8 cellular contexts compared by ENCODE assay signal in genomic region chr2:128317898-128318225, GRCh38. TPM values are rescaled to one million over a fixed set of nuclear protein-coding genes. Genes with fewer than 3 reads are reported as not detected.
DNase-seq lines count a peak whose midpoint lies in the region; ATAC-seq and TF ChIP-seq lines count a peak whose summit lies in the region.
"Not testable (repeated sequence)": the region's sequence is repeated elsewhere in the genome, so short reads cannot be mapped to it uniquely, and the experiment has no call there.

No MANE protein-coding gene starts in this region.

- ATAC-seq in activated CD8-positive, alpha-beta T cell treated with anti-CD3 and anti-CD28 coated beads for 36 hours = peak; percentile 17
- not testable (repeated sequence) for ATAC-seq in naive thymus-derived CD4-positive, alpha-beta T cell

- H3K9me3 Mint-ChIP-seq in CD14-positive monocyte; activated CD8-positive, alpha-beta T cell treated with anti-CD3 and anti-CD28 coated beads for 36 hours; naive thymus-derived CD4-positive, alpha-beta T cell; stimulated activated naive CD8-positive, alpha-beta T cell treated with anti-CD3 and anti-CD28 coated beads, Interleukin-15, Interleukin-2, amounts not matched to agents 100 ng/mL and 50 ng/mL, for 24 hours: not testable (repeated sequence)

- not testable (repeated sequence) for TF ChIP-seq CTCF in CD14-positive monocyte (IDR thresholded peaks at IDR 0.05); activated CD8-positive, alpha-beta T cell treated with anti-CD3 and anti-CD28 coated beads for 36 hours (IDR thresholded peaks at IDR 0.05); colonic mucosa (IDR thresholded peaks at IDR 0.05); hepatocyte (IDR thresholded peaks at IDR 0.05; ENCODE audit: poor library complexity)

- peaks cover 16 to 19% of the 10 kb centered on the region in 2 donors for H3K36me3 Mint-ChIP-seq in CD14-positive monocyte
- not testable (repeated sequence) for H3K36me3 Mint-ChIP-seq in activated CD8-positive, alpha-beta T cell treated with anti-CD3 and anti-CD28 coated beads for 36 hours (ENCODE audit: low read depth); naive thymus-derived CD4-positive, alpha-beta T cell; stimulated activated naive CD8-positive, alpha-beta T cell treated with anti-CD3 and anti-CD28 coated beads, Interleukin-15, Interleukin-2, amounts not matched to agents 100 ng/mL and 50 ng/mL, for 24 hours (ENCODE audit: low read depth)

- not testable (repeated sequence) for H3F3A ChIP-seq in GM23248 (ENCODE audit: insufficient read depth)

- WGBS in GM23248 (ENCODE audit: low coverage in 1 of 2, low lambda C conversion rate in 2 of 2, missing lambda C conversion rate in 2 of 2), 2 experiments = 1 to 2% methylated on average over 12 to 31 of the region's 40 CpGs
- 0% methylated on average over 7 of the region's 40 CpGs for WGBS in hepatocyte (ENCODE audit: low lambda C conversion rate, missing lambda C conversion rate)

- H2AFZ ChIP-seq in GM23248, hepatocyte: not testable (repeated sequence)

- H3K36me3 ChIP-seq in GM23248 (ENCODE audit: low read depth); colonic mucosa; hepatocyte (replicated peaks; ENCODE audit: insufficient read depth, low read depth); naive thymus-derived CD4-positive, alpha-beta T cell (ENCODE audit: control insufficient read depth in 2 of 3, insufficient read depth in 3 of 3, low read length in 3 of 3): not testable (repeated sequence)
- peaks cover 48% of the 10 kb centered on the region for H3K36me3 ChIP-seq in KOPT-K1 (ENCODE audit: insufficient read depth, low read length)

- H3K9me2 ChIP-seq in GM23248 (ENCODE audit: insufficient read depth); hepatocyte (replicated peaks; ENCODE audit: insufficient read depth): not testable (repeated sequence)

- not testable (repeated sequence) for H3K27me3 ChIP-seq in GM23248 (replicated peaks; ENCODE audit: insufficient read depth); colonic mucosa; hepatocyte; naive thymus-derived CD4-positive, alpha-beta T cell (ENCODE audit: control insufficient read depth in 2 of 2, insufficient read depth in 2 of 2, low read length in 2 of 2)

- not testable (repeated sequence) for H4K20me1 ChIP-seq in GM23248 (ENCODE audit: insufficient read depth)
- H4K20me1 ChIP-seq in hepatocyte (ENCODE audit: insufficient read depth, poor library complexity, severe bottlenecking) = peaks cover 50% of the 10 kb centered on the region

- not testable (repeated sequence) for H3K9me3 ChIP-seq in GM23248 (ENCODE audit: low read depth); KOPT-K1 (ENCODE audit: insufficient read depth, low read length, poor library complexity, severe bottlenecking); colonic mucosa; hepatocyte (ENCODE audit: low read depth); naive thymus-derived CD4-positive, alpha-beta T cell (ENCODE audit: control insufficient read depth in 2 of 3, low read length in 3 of 3)

- H3K4me1 Mint-ChIP-seq in CD14-positive monocyte = peaks cover 54% of the 10 kb centered on the region
- H3K4me1 Mint-ChIP-seq in activated CD8-positive, alpha-beta T cell treated with anti-CD3 and anti-CD28 coated beads for 36 hours (ENCODE audit: low read depth) = peaks cover 41% of the 10 kb centered on the region
- peaks cover 31 to 57% (median 50%) of the 10 kb centered on the region in 7 donors for H3K4me1 Mint-ChIP-seq in naive thymus-derived CD4-positive, alpha-beta T cell
- H3K4me1 Mint-ChIP-seq in stimulated activated naive CD8-positive, alpha-beta T cell treated with anti-CD3 and anti-CD28 coated beads, Interleukin-15, Interleukin-2, amounts not matched to agents 100 ng/mL and 50 ng/mL, for 24 hours (ENCODE audit: low read depth) = peaks cover 49% of the 10 kb centered on the region

- H3K27me3 Mint-ChIP-seq in CD14-positive monocyte (ENCODE audit: low read depth in 3 of 3) = peaks cover 7 to 42% (median 13%) of the 10 kb centered on the region in 3 donors
- not testable (repeated sequence) for H3K27me3 Mint-ChIP-seq in activated CD8-positive, alpha-beta T cell treated with anti-CD3 and anti-CD28 coated beads for 36 hours; stimulated activated naive CD8-positive, alpha-beta T cell treated with anti-CD3 and anti-CD28 coated beads, Interleukin-15, Interleukin-2, amounts not matched to agents 100 ng/mL and 50 ng/mL, for 24 hours
- H3K27me3 Mint-ChIP-seq in naive thymus-derived CD4-positive, alpha-beta T cell = peaks cover 0 to 19% (median 0%) of the 10 kb centered on the region in 5 donors

- H3K79me2 ChIP-seq in GM23248 (ENCODE audit: insufficient read depth) (peaks cover 50% of the 10 kb centered on the region), hepatocyte (peaks cover 50% of the 10 kb centered on the region)

- intact Hi-C loops in CD14-positive monocyte (cut with micrococcal nuclease) = loop anchor here in 1 of 2 donors (10.0 kb wide), 3 partner anchors 143 to 437 kb away; no protein-coding TSS in a partner anchor
- intact Hi-C loops in activated CD8-positive, alpha-beta T cell treated with anti-CD3 and anti-CD28 coated beads for 36 hours (cut with micrococcal nuclease); colonic mucosa (cut with DNase I): not testable (repeated sequence)
- intact Hi-C loops in naive thymus-derived CD4-positive, alpha-beta T cell (cut with micrococcal nuclease) = loop anchor here (2.0 to 10.0 kb wide), 5 partner anchors 85 to 616 kb away; partner anchors contain the start of genes SFT2D3 (in 1 of the 2) and UGGT1 (in 1 of the 2)

- peak overlapping the region; percentile 95 for H3K4me2 ChIP-seq in GM23248 (ENCODE audit: unreplicated experiment)
- peak overlapping the region; percentile 99 for H3K4me2 ChIP-seq in hepatocyte

- H3K4me3 ChIP-seq in GM23248 (peak overlapping the region; percentile 97), colonic mucosa (peak overlapping the region; percentile 75), hepatocyte (peak overlapping the region; percentile 87)
- H3K4me3 ChIP-seq in naive thymus-derived CD4-positive, alpha-beta T cell (ENCODE audit: low read length) = peak overlapping the region; percentile 63

- H3K27ac ChIP-seq in GM23248; colonic mucosa; hepatocyte; naive thymus-derived CD4-positive, alpha-beta T cell (ENCODE audit: low read depth, low read length): not testable (repeated sequence)
- H3K27ac ChIP-seq in KOPT-K1 (ENCODE audit: low read depth, low read length, poor library complexity, severe bottlenecking) = peak overlapping the region; percentile 78

- peak overlapping the region; percentile 87 to 94 for H3K4me3 Mint-ChIP-seq in CD14-positive monocyte
- H3K4me3 Mint-ChIP-seq in activated CD8-positive, alpha-beta T cell treated with anti-CD3 and anti-CD28 coated beads for 36 hours = peak overlapping the region; percentile 84
- H3K4me3 Mint-ChIP-seq in naive thymus-derived CD4-positive, alpha-beta T cell = peak overlapping the region; percentile 83 to 92 (median 88)
- peak overlapping the region; percentile 86 for H3K4me3 Mint-ChIP-seq in stimulated activated naive CD8-positive, alpha-beta T cell treated with anti-CD3 and anti-CD28 coated beads, Interleukin-15, Interleukin-2, amounts not matched to agents 100 ng/mL and 50 ng/mL, for 24 hours

- H3K27ac Mint-ChIP-seq in CD14-positive monocyte = peak overlapping the region in 1 of 7 donors; percentile 61
- H3K27ac Mint-ChIP-seq in activated CD8-positive, alpha-beta T cell treated with anti-CD3 and anti-CD28 coated beads for 36 hours; stimulated activated naive CD8-positive, alpha-beta T cell treated with anti-CD3 and anti-CD28 coated beads, Interleukin-15, Interleukin-2, amounts not matched to agents 100 ng/mL and 50 ng/mL, for 24 hours: not testable (repeated sequence)
- peak overlapping the region in 1 of 9 donors; percentile 8 for H3K27ac Mint-ChIP-seq in naive thymus-derived CD4-positive, alpha-beta T cell

- not testable (repeated sequence) for H3K4me1 ChIP-seq in GM23248 (ENCODE audit: insufficient read depth); colonic mucosa
- H3K4me1 ChIP-seq in hepatocyte (ENCODE audit: insufficient read depth) = peaks cover 40% of the 10 kb centered on the region
- H3K4me1 ChIP-seq in naive thymus-derived CD4-positive, alpha-beta T cell (ENCODE audit: control insufficient read depth in 2 of 2, insufficient read depth in 2 of 2, low read length in 2 of 2) = peaks cover 15 to 30% of the 10 kb centered on the region in 2 donors

- POLR2A ChIA-PET in activated CD8-positive, alpha-beta T cell treated with anti-CD3 and anti-CD28 coated beads for 36 hours (lab: Charles Lee); naive thymus-derived CD4-positive, alpha-beta T cell (lab: Charles Lee): not testable (repeated sequence)

- CTCF ChIA-PET in activated CD8-positive, alpha-beta T cell treated with anti-CD3 and anti-CD28 coated beads for 36 hours (lab: Charles Lee) = interaction anchor here (1.0 to 2.3 kb wide), 2 partner anchors 17 to 84 kb away, joined by 3 to 7 read pairs; no protein-coding TSS in a partner anchor
- CTCF ChIA-PET in naive thymus-derived CD4-positive, alpha-beta T cell (lab: Charles Lee) = not testable (repeated sequence)

- DNase-seq in CD14-positive monocyte (ENCODE audit: low spot score); GM23248; activated CD8-positive, alpha-beta T cell treated with anti-CD3 and anti-CD28 coated beads for 36 hours; colonic mucosa; hepatocyte (ENCODE audit: low spot score); naive thymus-derived CD4-positive, alpha-beta T cell: not testable (repeated sequence)

- in situ Hi-C loops in GM23248 (cut with MboI) = not testable (repeated sequence)

- peak overlapping the region; percentile 80 for H3K9ac ChIP-seq in GM23248
- H3K9ac ChIP-seq in colonic mucosa (ENCODE audit: low read depth in 2 of 2, low read length in 2 of 2) = peak overlapping the region; percentile 53 to 86

RNA-seq across cellular contexts. Expression of gene HS6ST1, which starts 0.8 kb away (rescaled TPM):
- polyA plus RNA-seq in CD14-positive monocyte (1 to 10 TPM; 2.9 to 4.0 TPM), GM23248 (2016; fragmentation: Nextera tagmentation; extraction: Ambion mirVana) (3.3 and 4.0 TPM in 2 replicates), hepatocyte (34.9 and 46.7 TPM in 2 replicates)
- total RNA-seq in GM23248 (2014; rRNA removed; shearing (Covaris generic)) = 27.3 and 35.8 TPM in 2 replicates
- 10 to 100 TPM; 12.5 to 13.0 TPM for total RNA-seq in activated CD8-positive, alpha-beta T cell treated with anti-CD3 and anti-CD28 coated beads for 36 hours
- total RNA-seq in colonic mucosa (10 to 100 TPM; 19.3 to 22.9 TPM), hepatocyte (35.7 and 48.3 TPM in 2 replicates)
- total RNA-seq in naive thymus-derived CD4-positive, alpha-beta T cell = 10 to 100 TPM; 10.3 to 14.3 (median 13.1) TPM
- 1 to 10 TPM; 1.6 to 4.3 TPM for polyA plus RNA-seq in naive thymus-derived CD4-positive, alpha-beta T cell
